Comparison of ENCODE assay signal across 1 cellular context in genomic region chr15:39746176-39746575, GRCh38.
TF ChIP-seq lines count a peak whose summit lies in the region.

No MANE protein-coding gene starts in this region.

TF ChIP-seq in SK-N-SH treated with all-trans-retinoic acid at 6 μM for 48 hours, 23 proteins besides CTCF, POLR2A, EP300 and RAD21 (continued from another document):
- TF ChIP-seq CSRNP3 (CRISPR knock-in tag; IDR thresholded peaks at IDR 0.05) = no peak
- TF ChIP-seq, protein P1, sequence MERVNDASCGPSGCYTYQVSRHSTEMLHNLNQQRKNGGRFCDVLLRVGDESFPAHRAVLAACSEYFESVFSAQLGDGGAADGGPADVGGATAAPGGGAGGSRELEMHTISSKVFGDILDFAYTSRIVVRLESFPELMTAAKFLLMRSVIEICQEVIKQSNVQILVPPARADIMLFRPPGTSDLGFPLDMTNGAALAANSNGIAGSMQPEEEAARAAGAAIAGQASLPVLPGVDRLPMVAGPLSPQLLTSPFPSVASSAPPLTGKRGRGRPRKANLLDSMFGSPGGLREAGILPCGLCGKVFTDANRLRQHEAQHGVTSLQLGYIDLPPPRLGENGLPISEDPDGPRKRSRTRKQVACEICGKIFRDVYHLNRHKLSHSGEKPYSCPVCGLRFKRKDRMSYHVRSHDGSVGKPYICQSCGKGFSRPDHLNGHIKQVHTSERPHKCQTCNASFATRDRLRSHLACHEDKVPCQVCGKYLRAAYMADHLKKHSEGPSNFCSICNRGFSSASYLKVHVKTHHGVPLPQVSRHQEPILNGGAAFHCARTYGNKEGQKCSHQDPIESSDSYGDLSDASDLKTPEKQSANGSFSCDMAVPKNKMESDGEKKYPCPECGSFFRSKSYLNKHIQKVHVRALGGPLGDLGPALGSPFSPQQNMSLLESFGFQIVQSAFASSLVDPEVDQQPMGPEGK (CRISPR knock-in tag; IDR thresholded peaks at IDR 0.05; ENCODE audit: borderline replicate concordance) = no peak
